Comparison of ENCODE assay signal across 1 cellular context in genomic region chr6:27688014-27688586, GRCh38.
TF ChIP-seq lines count a peak whose summit lies in the region.

No MANE protein-coding gene starts in this region.

TF ChIP-seq in HepG2, 621 proteins besides CTCF, POLR2A, EP300 and RAD21 (continued from another document and continues in another):
- no peak for TF ChIP-seq PRDM4 (CRISPR knock-in tag; IDR thresholded peaks at IDR 0.05; ENCODE audit: borderline replicate concordance)
- peak; percentile 76 for TF ChIP-seq TBX2 (CRISPR knock-in tag; IDR thresholded peaks at IDR 0.05; ENCODE audit: borderline replicate concordance)
- no peak for TF ChIP-seq ATM (IDR thresholded peaks at IDR 0.05; ENCODE audit: borderline replicate concordance)
- TF ChIP-seq NR2F1 (CRISPR knock-in tag; IDR thresholded peaks at IDR 0.05), result no peak; a peak in 1 of 4 replicates
- TF ChIP-seq SAFB2 (CRISPR knock-in tag; IDR thresholded peaks at IDR 0.05; ENCODE audit: borderline replicate concordance, low read depth), result no peak
- TF ChIP-seq HOXD1 (CRISPR knock-in tag; IDR thresholded peaks at IDR 0.05), result peak; percentile 74; the same call in 1 of the 2 replicates
- no peak for TF ChIP-seq POLR2AphosphoS5 (IDR thresholded peaks at IDR 0.05; ENCODE audit: low read depth, low read length)
- peak; percentile 34; the same call in 1 of the 2 replicates for TF ChIP-seq SP5 (CRISPR knock-in tag; IDR thresholded peaks at IDR 0.05; ENCODE audit: borderline replicate concordance, low read depth)
- TF ChIP-seq MBNL3 (CRISPR knock-in tag; conservative IDR thresholded peaks at IDR 0.05), result no peak
- peak; percentile 32; the same call in 1 of the 2 replicates for TF ChIP-seq GLI4 (CRISPR knock-in tag; IDR thresholded peaks at IDR 0.05; ENCODE audit: borderline replicate concordance)
- TF ChIP-seq ZBTB4 (CRISPR knock-in tag; IDR thresholded peaks at IDR 0.05; ENCODE audit: borderline replicate concordance), result no peak
- TF ChIP-seq SP140L (CRISPR knock-in tag; IDR thresholded peaks at IDR 0.05; ENCODE audit: borderline replicate concordance), result no peak
- peak; percentile 92 for TF ChIP-seq ZNF607 (CRISPR knock-in tag; IDR thresholded peaks at IDR 0.05; ENCODE audit: borderline replicate concordance)
- peak; percentile 62; the same call in 1 of the 2 replicates for TF ChIP-seq ZNF704 (CRISPR knock-in tag; IDR thresholded peaks at IDR 0.05; ENCODE audit: borderline replicate concordance)
- no peak for TF ChIP-seq ZNF616 (CRISPR knock-in tag; IDR thresholded peaks at IDR 0.05; ENCODE audit: low read depth)
- 0 out of 2 replicates have a peak, but pooled peaks have one; percentile 17 for TF ChIP-seq NFYB (CRISPR knock-in tag; IDR thresholded peaks at IDR 0.05)
- TF ChIP-seq POLR2G (IDR thresholded peaks at IDR 0.05; ENCODE audit: low read depth, low read length), result no peak
- no peak for TF ChIP-seq EZH2 (conservative IDR thresholded peaks at IDR 0.05; ENCODE audit: low read depth, low read length)
- no peak for TF ChIP-seq ZNF552 (CRISPR knock-in tag; IDR thresholded peaks at IDR 0.05; ENCODE audit: borderline replicate concordance)
- peak; percentile 76; the same call in 1 of the 2 replicates for TF ChIP-seq REPIN1 (CRISPR knock-in tag; IDR thresholded peaks at IDR 0.05; ENCODE audit: borderline replicate concordance, low read depth)
- 0 out of 2 replicates have a peak, but pooled peaks have one; percentile 48 for TF ChIP-seq NFAT5 (CRISPR knock-in tag; IDR thresholded peaks at IDR 0.05)
- TF ChIP-seq E2F5 (CRISPR knock-in tag; conservative IDR thresholded peaks at IDR 0.05), result no peak
- TF ChIP-seq MXD3 (CRISPR knock-in tag; IDR thresholded peaks at IDR 0.05), result no peak
- TF ChIP-seq ZNF569 (CRISPR knock-in tag; IDR thresholded peaks at IDR 0.05; ENCODE audit: borderline replicate concordance), result no peak
- TF ChIP-seq MED8 (CRISPR knock-in tag; IDR thresholded peaks at IDR 0.05; ENCODE audit: insufficient replicate concordance), result no peak
- peak; percentile 67 for TF ChIP-seq ZNF503 (CRISPR knock-in tag; IDR thresholded peaks at IDR 0.05)
- no peak for TF ChIP-seq ZNF274 (CRISPR knock-in tag; IDR thresholded peaks at IDR 0.05)
- TF ChIP-seq SMAD3 (CRISPR knock-in tag; IDR thresholded peaks at IDR 0.05), result peak; percentile 91
- TF ChIP-seq PCBP1 (IDR thresholded peaks at IDR 0.05; ENCODE audit: borderline replicate concordance, low read depth, low read length), result no peak
- peak; percentile 74; the same call in 1 of the 2 replicates for TF ChIP-seq ZBTB26 (CRISPR knock-in tag; IDR thresholded peaks at IDR 0.05; ENCODE audit: borderline replicate concordance)
- TF ChIP-seq CHCHD3 (CRISPR knock-in tag; IDR thresholded peaks at IDR 0.05), result 0 out of 2 replicates have a peak, but pooled peaks have one; percentile 14
- TF ChIP-seq GPN1 (CRISPR knock-in tag; IDR thresholded peaks at IDR 0.05; ENCODE audit: borderline replicate concordance), result no peak
- TF ChIP-seq ZNF460 (CRISPR knock-in tag; IDR thresholded peaks at IDR 0.05; ENCODE audit: borderline replicate concordance), result peak; percentile 48; the same call in 1 of the 2 replicates
- no peak for TF ChIP-seq MXD4 (CRISPR knock-in tag; IDR thresholded peaks at IDR 0.05)
- TF ChIP-seq FOXA3 (CRISPR knock-in tag; IDR thresholded peaks at IDR 0.05), result peak; percentile 70
- no peak for TF ChIP-seq MTF2 (CRISPR knock-in tag; IDR thresholded peaks at IDR 0.05; ENCODE audit: borderline replicate concordance)
- no peak for TF ChIP-seq DMAP1 (CRISPR knock-in tag; IDR thresholded peaks at IDR 0.05)
- no peak for TF ChIP-seq HNRNPL (IDR thresholded peaks at IDR 0.05; ENCODE audit: low read depth, low read length)
- peak; percentile 92; the same call in 1 of the 2 replicates for TF ChIP-seq ZNF331 (CRISPR knock-in tag; IDR thresholded peaks at IDR 0.05)
- no peak for TF ChIP-seq GMEB1 (CRISPR knock-in tag; IDR thresholded peaks at IDR 0.05; ENCODE audit: borderline replicate concordance)
- TF ChIP-seq NFYC (CRISPR knock-in tag; IDR thresholded peaks at IDR 0.05), result peak; percentile 39; the same call in 1 of the 2 replicates
- peak; percentile 92 for TF ChIP-seq KDM3A (CRISPR knock-in tag; IDR thresholded peaks at IDR 0.05; ENCODE audit: low read depth)
- TF ChIP-seq ZNF766 (CRISPR knock-in tag; IDR thresholded peaks at IDR 0.05; ENCODE audit: borderline replicate concordance), result peak; percentile 90; the same call in 1 of the 2 replicates
- peak; percentile 69 for TF ChIP-seq ZEB1 (IDR thresholded peaks at IDR 0.05; ENCODE audit: insufficient replicate concordance, low read depth)
